ENCODE assay signal across 8 cellular contexts in genomic region chr3:45690331-45691035, GRCh38. TPM values are rescaled to one million over a fixed set of nuclear protein-coding genes. Genes with fewer than 3 reads are reported as not detected.
A peak's percentile ranks its signal among the peaks of the same experiment; 100 is the strongest.
DNase-seq lines count a peak whose midpoint lies in the region; ATAC-seq and TF ChIP-seq lines count a peak whose summit lies in the region.

No MANE protein-coding gene starts in this region.

- peak overlapping the region; percentile 87 for H3K4me3 Mint-ChIP-seq in activated CD4-positive, alpha-beta T cell treated with anti-CD3 and anti-CD28 coated beads, Interleukin-2, amount 10 ng/mL, durations not matched to agents 24 days and 14 days

- DNase-seq in activated CD4-positive, alpha-beta T cell treated with anti-CD3 and anti-CD28 coated beads, Interleukin-2, amount 10 ng/mL, durations not matched to agents 24 days and 14 days = peak; percentile 65
- DNase-seq in activated CD4-positive, alpha-beta T cell treated with anti-CD3 and anti-CD28 coated beads for 4 hours = no peak
- DNase-seq in PC-9 (no peak), RWPE1 (ENCODE audit: low spot score) (no peak)
- no peak for DNase-seq in stimulated activated CD4-positive, alpha-beta T cell treated with anti-CD3 and anti-CD28 coated beads, Interleukin-4, amount 100 ng/mL, for 1 hour

- peaks cover 13% of the 10 kb centered on the region for H3F3A ChIP-seq in PC-9 (ENCODE audit: insufficient read depth, low read depth)

- no peak overlapping the region for H2AFZ ChIP-seq in PC-9

- H3K4me2 ChIP-seq in PC-9 = peak overlapping the region; percentile 97

- CTCF ChIA-PET in PC-9 (lab: Charles Lee) = interaction anchor here (1.1 kb wide), 1 partner anchor 31 kb away, joined by 3 read pairs; no protein-coding TSS in a partner anchor
- CTCF ChIA-PET in RWPE1 (lab: Yijun Ruan, JAX) = interaction anchor here (0.5 to 0.8 kb wide), 4 partner anchors 15 to 279 kb away, joined by 3 read pairs; no protein-coding TSS in a partner anchor

- H3K9me2 ChIP-seq in PC-9 (ENCODE audit: insufficient read depth) = no peaks in the 10 kb centered on the region

- no TSS peak for BruUV-seq in PC-9 (replicated peaks; lab: Mats Ljungman, UMichigan)

- H3K9ac ChIP-seq in duodenal mucosa (ENCODE audit: low read depth in 1 of 2, low read length in 2 of 2) = peak overlapping the region; percentile 65 to 72

- intact Hi-C loops in activated CD4-positive, alpha-beta T cell treated with anti-CD3 and anti-CD28 coated beads, Interleukin-2, amount 10 ng/mL, durations not matched to agents 24 days and 14 days (cut with micrococcal nuclease) = loop anchor here (10.0 kb wide), 2 partner anchors 576 to 604 kb away; no protein-coding TSS in a partner anchor
- intact Hi-C loops in PC-9 (cut with micrococcal nuclease; ENCODE audit: unreplicated experiment) = no loop called here

- H3K79me2 ChIP-seq in PC-9 (ENCODE audit: low read depth) = peaks cover 61% of the 10 kb centered on the region

- H3K4me1 Mint-ChIP-seq in activated CD4-positive, alpha-beta T cell treated with anti-CD3 and anti-CD28 coated beads, Interleukin-2, amount 10 ng/mL, durations not matched to agents 24 days and 14 days = peaks cover 52% of the 10 kb centered on the region

- H3K4me3 ChIP-seq in PC-9 (peak overlapping the region; percentile 97), duodenal mucosa (ENCODE audit: low read depth in 1 of 2, low read length in 2 of 2) (peak overlapping the region; percentile 79 to 82), neutrophil (ENCODE audit: low read depth in 1 of 2, low read length in 1 of 2) (peak overlapping the region; percentile 65 to 81)

- H3K27me3 ChIP-seq in PC-9 (ENCODE audit: insufficient read depth, low read depth) (no peaks in the 10 kb centered on the region), duodenal mucosa (ENCODE audit: control insufficient read depth in 1 of 2, insufficient read depth in 2 of 2, low read length in 2 of 2) (no peaks in the 10 kb centered on the region), neutrophil (no peaks in the 10 kb centered on the region)

- no peaks in the 10 kb centered on the region; the same call in 1 of the 2 replicates for H4K20me1 ChIP-seq in PC-9 (ENCODE audit: insufficient read depth)

- no peak overlapping the region for H3K27ac ChIP-seq in PC-9
- peak overlapping the region; percentile 39 for H3K27ac ChIP-seq in duodenal mucosa (ENCODE audit: low read depth, low read length)
- H3K27ac ChIP-seq in neutrophil = peak overlapping the region; percentile 93
- H3K27ac ChIP-seq in RWPE1 = no peak overlapping the region

- H3K9me3 ChIP-seq in PC-9 (ENCODE audit: insufficient read depth, low read depth) = no peaks in the 10 kb centered on the region
- no peaks in the 10 kb centered on the region for H3K9me3 ChIP-seq in duodenal mucosa (ENCODE audit: control insufficient read depth in 1 of 2, low read length in 2 of 2)
- no peaks in the 10 kb centered on the region for H3K9me3 ChIP-seq in neutrophil

- TF ChIP-seq CTCF in PC-9 (conservative IDR thresholded peaks at IDR 0.05) (no peak), neutrophil (IDR thresholded peaks at IDR 0.05) (no peak), RWPE1 (conservative IDR thresholded peaks at IDR 0.05; ENCODE audit: low read depth) (no peak)

- peak overlapping the region; percentile 94 for H3K27ac Mint-ChIP-seq in activated CD4-positive, alpha-beta T cell treated with anti-CD3 and anti-CD28 coated beads, Interleukin-2, amount 10 ng/mL, durations not matched to agents 24 days and 14 days

- H3K36me3 Mint-ChIP-seq in activated CD4-positive, alpha-beta T cell treated with anti-CD3 and anti-CD28 coated beads, Interleukin-2, amount 10 ng/mL, durations not matched to agents 24 days and 14 days (ENCODE audit: low read depth) = peaks cover 43% of the 10 kb centered on the region

- peaks cover 16% of the 10 kb centered on the region; the same call in 1 of the 2 replicates for H3K4me1 ChIP-seq in PC-9 (replicated peaks; ENCODE audit: insufficient read depth)
- H3K4me1 ChIP-seq in duodenal mucosa (ENCODE audit: control insufficient read depth in 1 of 2, insufficient read depth in 2 of 2, low read length in 2 of 2) = peaks cover 44 to 48% of the 10 kb centered on the region in 2 donors
- H3K4me1 ChIP-seq in neutrophil (ENCODE audit: control insufficient read depth in 1 of 2, insufficient read depth in 1 of 2, low read depth in 1 of 2, low read length in 1 of 2) = peaks cover 67 to 69% of the 10 kb centered on the region in 2 experiments

- H3K27me3 Mint-ChIP-seq in activated CD4-positive, alpha-beta T cell treated with anti-CD3 and anti-CD28 coated beads, Interleukin-2, amount 10 ng/mL, durations not matched to agents 24 days and 14 days = peaks cover 4% of the 10 kb centered on the region

- H3K36me3 ChIP-seq in PC-9 (ENCODE audit: low read depth) (0 out of 2 replicates have a peak, but pooled peaks cover 18% of the 10 kb centered on the region), duodenal mucosa (ENCODE audit: control insufficient read depth in 1 of 2, insufficient read depth in 2 of 2, low read length in 2 of 2) (peaks cover 0 to 15% of the 10 kb centered on the region in 2 donors), neutrophil (no peaks in the 10 kb centered on the region)

- POLR2A ChIA-PET in PC-9 (lab: Charles Lee; ENCODE audit: unreplicated experiment) = interaction anchor here (0.6 to 0.8 kb wide), 3 partner anchors 34 to 598 kb away, joined by 3 to 9 read pairs (median 6); no protein-coding TSS in a partner anchor
- POLR2A ChIA-PET in RWPE1 (lab: Yijun Ruan, JAX; ENCODE audit: low non-redundant PET) = no interaction called here

- peaks cover 4% of the 10 kb centered on the region for H3K9me3 Mint-ChIP-seq in activated CD4-positive, alpha-beta T cell treated with anti-CD3 and anti-CD28 coated beads, Interleukin-2, amount 10 ng/mL, durations not matched to agents 24 days and 14 days

- ATAC-seq in GM19324 (IDR thresholded peaks at IDR 0.05; ENCODE audit: low FRiP score, unreplicated experiment) = no peak

RNA-seq across cellular contexts. Expression of gene SACM1L, which starts 1.3 kb away (rescaled TPM):
- 88.0 and 91.7 TPM in 2 replicates for total RNA-seq in activated CD4-positive, alpha-beta T cell treated with anti-CD3 and anti-CD28 coated beads, Interleukin-2, amount 10 ng/mL, durations not matched to agents 24 days and 14 days
- total RNA-seq in PC-9 (2021) = 29.9 and 33.9 TPM in 2 replicates

Comparison
In these comparisons a context has a peak if more than half of its experiments do, and no peak if none do; other contexts are left out.
1. H3K27ac ChIP-seq: peak in duodenal mucosa (single experiment) and neutrophil (single experiment); none in PC-9 (single experiment) and RWPE1 (single experiment).
2. Peak in every context shown above with its lines, with median percentiles within 50 percentile points of each other: H3K4me3 ChIP-seq.